In the genomic region with DNA sequence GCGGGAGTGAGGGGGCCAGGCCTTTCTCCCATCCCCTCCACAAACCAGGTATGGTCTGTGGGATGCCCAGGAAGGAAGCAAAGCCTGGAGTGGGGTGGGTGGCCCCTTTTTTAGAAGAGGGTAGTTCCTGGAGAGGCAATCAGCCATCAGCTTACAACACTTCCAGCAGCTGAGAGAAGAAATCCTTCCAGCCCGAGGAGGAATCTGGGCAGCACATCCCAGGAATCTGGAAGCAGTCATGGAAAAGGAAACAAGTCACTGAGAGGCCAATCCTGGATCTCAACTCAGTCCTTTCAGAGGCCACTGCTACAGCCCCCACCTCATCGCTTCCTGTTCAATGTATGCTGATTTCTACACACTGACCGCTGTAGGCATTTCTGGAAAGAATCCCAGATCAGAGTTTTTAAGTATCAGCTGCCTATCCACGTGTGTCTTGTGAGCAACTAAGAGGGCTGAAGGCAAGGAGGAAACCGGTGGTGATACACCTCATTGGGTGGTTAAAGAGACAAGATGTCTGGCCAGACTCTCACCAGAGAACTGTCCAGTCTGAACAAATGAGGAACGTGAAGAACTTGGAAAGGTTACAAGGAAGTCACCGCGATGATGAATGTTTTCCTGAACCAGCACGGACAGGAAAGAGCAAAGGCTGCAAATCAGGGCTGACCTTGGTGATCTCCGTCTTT, we compare ENCODE assay signal across 8 cellular contexts. TPM values are rescaled to one million over a fixed set of nuclear protein-coding genes. Genes with fewer than 3 reads are reported as not detected.
DNase-seq lines count a peak whose midpoint lies in the region; ATAC-seq and TF ChIP-seq lines count a peak whose summit lies in the region.

No MANE protein-coding gene starts in this region.

- intact Hi-C loops in OCI-LY7 (cut with micrococcal nuclease; ENCODE audit: unreplicated experiment): no loop called here

- no peak overlapping the region for H3K4me3 ChIP-seq in BJ (ENCODE audit: low read depth, low read length)
- no peak overlapping the region for H3K4me3 ChIP-seq in OCI-LY7 (ENCODE audit: low read depth, low read length, poor library complexity, severe bottlenecking)

- peaks cover 26% of the 10 kb centered on the region for H3K4me1 Mint-ChIP-seq in neural crest cell
- H3K4me1 Mint-ChIP-seq in activated CD4-positive, alpha-beta memory T cell treated with anti-CD3 and anti-CD28 coated beads, Interleukin-2, amount 10 ng/mL, durations not matched to agents 7 days and 5 days: peaks cover 10% of the 10 kb centered on the region
- peaks cover 31% of the 10 kb centered on the region for H3K4me1 Mint-ChIP-seq in stimulated activated naive CD8-positive, alpha-beta T cell treated with anti-CD3 and anti-CD28 coated beads, Interleukin-15, amount 100 ng/mL, for 72 hours

- TF ChIP-seq CTCF in BJ (IDR thresholded peaks at IDR 0.05; ENCODE audit: insufficient read depth, low read depth, low read length) (no peak), OCI-LY7 (conservative IDR thresholded peaks at IDR 0.05; ENCODE audit: low read length) (no peak), neural crest cell (conservative IDR thresholded peaks at IDR 0.05) (no peak)

- no peaks in the 10 kb centered on the region for H3K9me3 ChIP-seq in OCI-LY7 (ENCODE audit: low read length)

- H4K20me1 ChIP-seq in OCI-LY7 (ENCODE audit: insufficient read depth, low read length): no peaks in the 10 kb centered on the region

- CTCF ChIA-PET in BJ (lab: Yijun Ruan, JAX) (interaction anchor here (0.9 to 1.4 kb wide), 3 partner anchors 10 to 100 kb away, joined by 3 to 4 read pairs (median 3); no protein-coding TSS in a partner anchor), OCI-LY7 (lab: Charles Lee; ENCODE audit: unreplicated experiment) (interaction anchor here (1.3 kb wide), 1 partner anchor 13 kb away, joined by 3 read pairs; no protein-coding TSS in a partner anchor)
- CTCF ChIA-PET in activated CD4-positive, alpha-beta memory T cell treated with anti-CD3 and anti-CD28 coated beads, Interleukin-2, amount 10 ng/mL, durations not matched to agents 7 days and 5 days (lab: Charles Lee): interaction anchor here (0.6 kb wide), 1 partner anchor 31 kb away, joined by 3 read pairs; no protein-coding TSS in a partner anchor

- peak; percentile 73 for DNase-seq in BJ (ENCODE audit: low read depth)
- no peak for DNase-seq in OCI-LY7 (ENCODE audit: low spot score)
- DNase-seq in neural crest cell (ENCODE audit: low read depth, low spot score): no peak
- DNase-seq in effector CD8-positive, alpha-beta T cell (lab: John Stamatoyannopoulos, UW): no peak
- no peak for DNase-seq in activated CD4-positive, alpha-beta memory T cell treated with anti-CD3 and anti-CD28 coated beads, Interleukin-2, amount 10 ng/mL, durations not matched to agents 7 days and 5 days
- DNase-seq in cerebellar nuclear complex (lab: John Stamatoyannopoulos, UW): no peak
- DNase-seq in stimulated activated naive CD8-positive, alpha-beta T cell treated with anti-CD3 and anti-CD28 coated beads, Interleukin-15, amount 100 ng/mL, for 72 hours: no peak

- no peaks in the 10 kb centered on the region for H3K27me3 ChIP-seq in BJ (ENCODE audit: control insufficient read depth, insufficient read depth, low read length)

- no peaks in the 10 kb centered on the region for H3K36me3 ChIP-seq in BJ (ENCODE audit: control insufficient read depth, insufficient read depth, low read length)
- H3K36me3 ChIP-seq in OCI-LY7 (ENCODE audit: insufficient read depth, low read length): no peaks in the 10 kb centered on the region

- H2AFZ ChIP-seq in OCI-LY7 (ENCODE audit: low read length): peak overlapping the region; percentile 26; the same call in 1 of the 2 replicates

- POLR2A ChIA-PET in BJ (lab: Charles Lee): no interaction called here
- POLR2A ChIA-PET in OCI-LY7 (lab: Charles Lee): interaction anchor here (1.1 to 7.0 kb wide), 4 partner anchors 11 to 130 kb away, joined by 4 to 72 read pairs (median 6); no protein-coding TSS in a partner anchor
- POLR2A ChIA-PET in activated CD4-positive, alpha-beta memory T cell treated with anti-CD3 and anti-CD28 coated beads, Interleukin-2, amount 10 ng/mL, durations not matched to agents 7 days and 5 days (lab: Charles Lee): no interaction called here

- no peaks in the 10 kb centered on the region for H3K9me3 Mint-ChIP-seq in neural crest cell
- no peaks in the 10 kb centered on the region for H3K9me3 Mint-ChIP-seq in activated CD4-positive, alpha-beta memory T cell treated with anti-CD3 and anti-CD28 coated beads, Interleukin-2, amount 10 ng/mL, durations not matched to agents 7 days and 5 days
- no peaks in the 10 kb centered on the region for H3K9me3 Mint-ChIP-seq in stimulated activated naive CD8-positive, alpha-beta T cell treated with anti-CD3 and anti-CD28 coated beads, Interleukin-15, amount 100 ng/mL, for 72 hours

- no TSS peak for BruUV-seq in OCI-LY7 (replicated peaks; lab: Mats Ljungman, UMichigan)

- no peak overlapping the region for H3K4me3 Mint-ChIP-seq in neural crest cell
- H3K4me3 Mint-ChIP-seq in activated CD4-positive, alpha-beta memory T cell treated with anti-CD3 and anti-CD28 coated beads, Interleukin-2, amount 10 ng/mL, durations not matched to agents 7 days and 5 days: no peak overlapping the region
- H3K4me3 Mint-ChIP-seq in stimulated activated naive CD8-positive, alpha-beta T cell treated with anti-CD3 and anti-CD28 coated beads, Interleukin-15, amount 100 ng/mL, for 72 hours: no peak overlapping the region

- peak; percentile 75 for ATAC-seq in esophagus mucosa
- no peak for ATAC-seq in stimulated activated naive CD8-positive, alpha-beta T cell treated with anti-CD3 and anti-CD28 coated beads, Interleukin-15, amount 100 ng/mL, for 72 hours

- H3K27ac Mint-ChIP-seq in neural crest cell (ENCODE audit: unreplicated experiment): peak overlapping the region; percentile 59
- no peak overlapping the region for H3K27ac Mint-ChIP-seq in activated CD4-positive, alpha-beta memory T cell treated with anti-CD3 and anti-CD28 coated beads, Interleukin-2, amount 10 ng/mL, durations not matched to agents 7 days and 5 days
- no peak overlapping the region for H3K27ac Mint-ChIP-seq in stimulated activated naive CD8-positive, alpha-beta T cell treated with anti-CD3 and anti-CD28 coated beads, Interleukin-15, amount 100 ng/mL, for 72 hours

- no peaks in the 10 kb centered on the region for H3K79me2 ChIP-seq in OCI-LY7 (ENCODE audit: insufficient read depth, low read depth, low read length)

- H3K4me1 ChIP-seq in OCI-LY7 (ENCODE audit: insufficient read depth, low read length, poor library complexity, severe bottlenecking): peaks cover 92% of the 10 kb centered on the region

- H3K27ac ChIP-seq in OCI-LY7 (ENCODE audit: low read depth, low read length, poor library complexity, severe bottlenecking): peak overlapping the region; percentile 17

- H3K9me2 ChIP-seq in OCI-LY7 (ENCODE audit: insufficient read depth, low read length): no peaks in the 10 kb centered on the region

- no peaks in the 10 kb centered on the region for H3K36me3 Mint-ChIP-seq in neural crest cell (ENCODE audit: low read depth)
- peaks cover 3% of the 10 kb centered on the region for H3K36me3 Mint-ChIP-seq in activated CD4-positive, alpha-beta memory T cell treated with anti-CD3 and anti-CD28 coated beads, Interleukin-2, amount 10 ng/mL, durations not matched to agents 7 days and 5 days (ENCODE audit: low read depth)

- H3K27me3 Mint-ChIP-seq in neural crest cell (ENCODE audit: low read depth): no peaks in the 10 kb centered on the region
- H3K27me3 Mint-ChIP-seq in activated CD4-positive, alpha-beta memory T cell treated with anti-CD3 and anti-CD28 coated beads, Interleukin-2, amount 10 ng/mL, durations not matched to agents 7 days and 5 days: no peaks in the 10 kb centered on the region
- H3K27me3 Mint-ChIP-seq in stimulated activated naive CD8-positive, alpha-beta T cell treated with anti-CD3 and anti-CD28 coated beads, Interleukin-15, amount 100 ng/mL, for 72 hours: no peaks in the 10 kb centered on the region

- peak overlapping the region; percentile 35 for H3K4me2 ChIP-seq in OCI-LY7 (ENCODE audit: low read length)

RNA-seq across cellular contexts. Expression of gene GPCPD1, which starts 46.5 kb away (rescaled TPM):
- polyA plus RNA-seq in BJ (2011; rRNA removed): 8.6 and 21.7 TPM in 2 replicates
- 8.1 and 11.0 TPM in 2 replicates for polyA minus RNA-seq in BJ (2011; rRNA and poly(A)+ RNA removed)
- total RNA-seq in OCI-LY7 (2014; rRNA removed; shearing (Covaris generic)): 36.6 and 50.8 TPM in 2 replicates
- total RNA-seq in OCI-LY7 (2022) (90.7 and 101 TPM in 2 replicates), esophagus mucosa (32.6 TPM), neural crest cell (22.2 and 25.4 TPM in 2 replicates)
- total RNA-seq in activated CD4-positive, alpha-beta memory T cell treated with anti-CD3 and anti-CD28 coated beads, Interleukin-2, amount 10 ng/mL, durations not matched to agents 7 days and 5 days: 10 to 100 TPM; 29.4 to 32.1 TPM
